Comparison of ENCODE assay signal across 16 cellular contexts in genomic region chr6:159943101-159943632, GRCh38. TPM values are rescaled to one million over a fixed set of nuclear protein-coding genes. Genes with fewer than 3 reads are reported as not detected.
A peak's percentile ranks its signal among the peaks of the same experiment; 100 is the strongest.
DNase-seq lines count a peak whose midpoint lies in the region; ATAC-seq lines count a peak whose summit lies in the region.
"Had no signal": no experiment of that assay in that cellular context is flagged by ENCODE, and none has a peak within 500 bp of the region (broad histone marks: within the 10 kb centered on the region; RNA-seq: fewer than 3 reads in every experiment).

No MANE protein-coding gene starts in this region.

- ATAC-seq in HG03432 (IDR thresholded peaks at IDR 0.05; ENCODE audit: unreplicated experiment) = no peak

- DNase-seq in ELR (ENCODE audit: low read depth) (peak; percentile 48), brain pericyte (ENCODE audit: low read depth, low spot score) (peak; percentile 53), hepatic stellate cell (ENCODE audit: low spot score) (peak; percentile 45), skeletal muscle cell (ENCODE audit: low read depth) (peak; percentile 83), H4 (ENCODE audit: low spot score) (no peak), NCI-H187 (lab: John Stamatoyannopoulos, UW) (no peak), T-helper 9 cell (no peak)
- DNase-seq: activated CD4-positive, alpha-beta T cell treated with anti-CD3 and anti-CD28 coated beads, Interleukin-2, amount 50 U/mL, for 4 hours; activated gamma-delta T cell; CD4-positive, CD25-positive, alpha-beta regulatory T cell; hippocampal formation; NCI-H1694 treated with DMSO at 0.1 percent for 48 hours; SW 1271; uterus had no signal

- no peak overlapping the region for H3K4me3 ChIP-seq in skeletal muscle cell (ENCODE audit: low read depth, low read length)
- H3K4me3 ChIP-seq: skin epidermis, uterus had no signal

RNA-seq across cellular contexts. Expression of gene IGF2R, which starts 25.7 kb away (rescaled TPM):
- total RNA-seq in H4 (2014; rRNA removed; shearing (Covaris generic)) = 19.8 and 29.8 TPM in 2 replicates

RNA-seq across cellular contexts. Expression of gene MAS1, which starts 52.4 kb away (rescaled TPM):
- not detected in 2 replicates for total RNA-seq in H4 (2014; rRNA removed; shearing (Covaris generic))
- total RNA-seq: CD4-positive, CD25-positive, alpha-beta regulatory T cell had no signal

Comparison
In these comparisons a context has a peak if more than half of its experiments do, and no peak if none do; other contexts are left out.
1. DNase-seq: peak in ELR (single experiment), brain pericyte (single experiment), hepatic stellate cell (single experiment) and skeletal muscle cell (single experiment); none in H4 (single experiment), NCI-H187 (0 of 2) and T-helper 9 cell (single experiment).